16 cellular contexts compared by ENCODE assay signal in genomic region chr2:177433402-177433801, GRCh38. TPM values are rescaled to one million over a fixed set of nuclear protein-coding genes. Genes with fewer than 3 reads are reported as not detected.
DNase-seq lines count a peak whose midpoint lies in the region; ATAC-seq and TF ChIP-seq lines count a peak whose summit lies in the region.
"Had no signal": no experiment of that assay in that cellular context is flagged by ENCODE, and none has a peak within 500 bp of the region (broad histone marks: within the 10 kb centered on the region; RNA-seq: fewer than 3 reads in every experiment).

No MANE protein-coding gene starts in this region.

- H3K4me2 ChIP-seq in SK-N-SH (no peak overlapping the region), mesenchymal stem cell (ENCODE audit: low read length, poor library complexity, severe bottlenecking) (no peak overlapping the region)
- H3K4me2 ChIP-seq: BLaER1 had no signal

- H2BK120ac ChIP-seq in mesenchymal stem cell (ENCODE audit: low read depth, low read length), result no peak overlapping the region

- no peak overlapping the region for H4K91ac ChIP-seq in mesenchymal stem cell (ENCODE audit: low read length)

- no peak for DNase-seq in SK-N-SH
- peak; percentile 39 for DNase-seq in OCI-M1 (lab: John Stamatoyannopoulos, UW)
- DNase-seq in dermis blood vessel endothelial cell, result peak; percentile 37
- peak; percentile 12 for DNase-seq in mesenchymal stem cell
- no peak for DNase-seq in tibial artery
- no peak for DNase-seq in LoVo (ENCODE audit: low spot score)
- DNase-seq: activated CD4-positive, CD25-positive, alpha-beta regulatory T cell treated with anti-CD3 and anti-CD28 coated beads, Interleukin-2, amount 50 U/mL, for 72 hours; Calu3; foreskin keratinocyte; NCI-H1436 treated with DMSO at 0.1 percent for 48 hours; NCI-H510A; upper lobe of right lung had no signal

- CTCF ChIA-PET in SK-N-SH (lab: Yijun Ruan, JAX), result interaction anchor here (1.2 to 1.4 kb wide), 2 partner anchors 17 to 19 kb away, joined by 4 to 5 read pairs; no protein-coding TSS in a partner anchor

- H3K23ac ChIP-seq in mesenchymal stem cell (ENCODE audit: low read length in 2 of 2), result no peak overlapping the region

- H2AK5ac ChIP-seq in mesenchymal stem cell (ENCODE audit: low read length, severe bottlenecking), result no peak overlapping the region

- no peak overlapping the region for H4K8ac ChIP-seq in mesenchymal stem cell (ENCODE audit: low read length)

- no peak overlapping the region for H3K14ac ChIP-seq in mesenchymal stem cell (ENCODE audit: low read length in 2 of 2)

- intact Hi-C loops in tibial artery (cut with DNase I; ENCODE audit: low total_unique reads), result no loop called here

- H2AFZ ChIP-seq in SK-N-SH (ENCODE audit: low read depth) (no peak overlapping the region), mesenchymal stem cell (ENCODE audit: low read depth, low read length) (no peak overlapping the region)

- peaks cover 13% of the 10 kb centered on the region for H3K79me1 ChIP-seq in mesenchymal stem cell (replicated peaks; ENCODE audit: low read length, poor library complexity, severe bottlenecking)

- H3K36me3 ChIP-seq in SK-N-SH (replicated peaks in 1 of 2; ENCODE audit: control insufficient read depth in 1 of 2, insufficient read depth in 2 of 2, low read length in 1 of 2) (peaks cover 28 to 71% of the 10 kb centered on the region in 2 experiments), mesenchymal stem cell (ENCODE audit: control insufficient read depth in 1 of 2, insufficient read depth in 2 of 2, low read depth in 1 of 2, low read length in 2 of 2) (peaks cover 2 to 21% of the 10 kb centered on the region in 2 experiments), tibial artery (peaks cover 18 to 37% (median 37%) of the 10 kb centered on the region in 3 donors)

- H2BK5ac ChIP-seq in mesenchymal stem cell (ENCODE audit: low read depth, low read length, poor library complexity, severe bottlenecking), result no peak overlapping the region

- POLR2A ChIA-PET in SK-N-SH (lab: Yijun Ruan, JAX), result no interaction called here

- H3K27ac ChIP-seq in SK-N-SH (ENCODE audit: low read depth in 2 of 2, low read length in 1 of 2) (no peak overlapping the region), mesenchymal stem cell (ENCODE audit: low read length, poor library complexity, severe bottlenecking) (no peak overlapping the region), tibial artery (no peak overlapping the region)
- H3K27ac ChIP-seq: BLaER1, foreskin keratinocyte, upper lobe of right lung had no signal

- H3K9me2 ChIP-seq in SK-N-SH, result no peaks in the 10 kb centered on the region

- H3K27me3 ChIP-seq in SK-N-SH (ENCODE audit: insufficient read depth) (no peaks in the 10 kb centered on the region), mesenchymal stem cell (ENCODE audit: control insufficient read depth in 1 of 2, insufficient read depth in 1 of 2, low read length in 2 of 2) (no peaks in the 10 kb centered on the region), tibial artery (no peaks in the 10 kb centered on the region)
- H3K27me3 ChIP-seq: BLaER1, foreskin keratinocyte, upper lobe of right lung had no signal

- H2BK15ac ChIP-seq in mesenchymal stem cell (ENCODE audit: low read depth, poor library complexity, severe bottlenecking), result no peak overlapping the region

- peaks cover 6% of the 10 kb centered on the region for H3F3A ChIP-seq in SK-N-SH (replicated peaks; ENCODE audit: insufficient read depth)

- H3K4ac ChIP-seq in mesenchymal stem cell (ENCODE audit: low read depth in 1 of 2, low read length in 2 of 2), result no peak overlapping the region

- H3K18ac ChIP-seq in mesenchymal stem cell (ENCODE audit: low read depth in 1 of 2, low read length in 2 of 2), result no peak overlapping the region

- no peak for TF ChIP-seq EP300 in SK-N-SH (IDR thresholded peaks at IDR 0.05; ENCODE audit: borderline replicate concordance in 1 of 2, low read depth in 1 of 2, low read length in 1 of 2)

- WGBS in SK-N-SH (ENCODE audit: low lambda C conversion rate), result 100% methylated on average over 1 of the region's 1 CpG
- WGBS in mesenchymal stem cell, result 100% methylated on average over 1 of the region's 1 CpG

- H3K9ac ChIP-seq in SK-N-SH (no peak overlapping the region), mesenchymal stem cell (ENCODE audit: low read length) (no peak overlapping the region)
- H3K9ac ChIP-seq: BLaER1 had no signal

- ATAC-seq in SK-N-SH treated with all-trans-retinoic acid at 6 μM for 48 hours (no peak), HG02970 (IDR thresholded peaks at IDR 0.05; ENCODE audit: low FRiP score, unreplicated experiment) (no peak)
- ATAC-seq: activated naive CD4-positive, alpha-beta T cell treated with anti-CD3 and anti-CD28 coated beads, Interleukin-2, amount 50 U/mL, for 72 hours; foreskin keratinocyte; upper lobe of right lung had no signal

- H3K4me3 ChIP-seq in SK-N-SH (ENCODE audit: low read depth in 2 of 2, low read length in 1 of 2), result no peak overlapping the region
- peak overlapping the region in 1 of 2 experiments; percentile 2 for H3K4me3 ChIP-seq in mesenchymal stem cell (ENCODE audit: insufficient read depth in 1 of 2, low read depth in 1 of 2, low read length in 2 of 2)
- H3K4me3 ChIP-seq in tibial artery, result no peak overlapping the region
- H3K4me3 ChIP-seq: BLaER1, upper lobe of right lung had no signal

- peaks cover 21% of the 10 kb centered on the region; the same call in 1 of the 2 replicates for H3K9me3 ChIP-seq in SK-N-SH
- H3K9me3 ChIP-seq in mesenchymal stem cell (ENCODE audit: control insufficient read depth, low read length), result peaks cover 32% of the 10 kb centered on the region
- peaks cover 3 to 37% (median 14%) of the 10 kb centered on the region in 3 donors for H3K9me3 ChIP-seq in tibial artery
- H3K9me3 ChIP-seq: upper lobe of right lung had no signal

- TF ChIP-seq CTCF in SK-N-SH (IDR thresholded peaks at IDR 0.05) (0 out of 2 replicates have a peak, but pooled peaks have one; percentile 9), tibial artery (IDR thresholded peaks at IDR 0.05) (no peak)

- H2BK12ac ChIP-seq in mesenchymal stem cell (ENCODE audit: low read length in 2 of 2), result no peak overlapping the region

- TF ChIP-seq RAD21 in SK-N-SH (IDR thresholded peaks at IDR 0.05; ENCODE audit: low read length), result no peak

- 0 out of 4 replicates have a peak, but pooled peaks cover 0 to 5% of the 10 kb centered on the region in 2 experiments for H3K4me1 ChIP-seq in SK-N-SH (ENCODE audit: control insufficient read depth in 1 of 2, insufficient read depth in 2 of 2, low read depth in 1 of 2, low read length in 1 of 2)
- H3K4me1 ChIP-seq in mesenchymal stem cell (ENCODE audit: control insufficient read depth, insufficient read depth, low read depth, low read length), result peaks cover 11% of the 10 kb centered on the region
- H3K4me1 ChIP-seq in tibial artery, result no peaks in the 10 kb centered on the region
- H3K4me1 ChIP-seq: BLaER1, upper lobe of right lung had no signal

- H4K20me1 ChIP-seq in SK-N-SH (ENCODE audit: insufficient read depth), result no peaks in the 10 kb centered on the region
- H4K20me1 ChIP-seq: BLaER1 had no signal

- H3K79me2 ChIP-seq in SK-N-SH (ENCODE audit: insufficient read depth), result peaks cover 74% of the 10 kb centered on the region

TF ChIP-seq in SK-N-SH, 30 proteins besides CTCF, POLR2A, EP300 and RAD21:
- TF ChIP-seq RXRA (IDR thresholded peaks at IDR 0.05; ENCODE audit: borderline replicate concordance, low read depth), result no peak
- no peak for TF ChIP-seq EZH2phosphoT487 (IDR thresholded peaks at IDR 0.05; ENCODE audit: borderline replicate concordance, low read depth)
- no peak for TF ChIP-seq CHD2 (IDR thresholded peaks at IDR 0.05; ENCODE audit: low read length, partially characterized antibody)

TF ChIP-seq in SK-N-SH treated with all-trans-retinoic acid at 6 μM for 48 hours, 23 proteins besides CTCF, POLR2A, EP300 and RAD21 (continues in another document):
- no peak for TF ChIP-seq ZFP30 (CRISPR knock-in tag; IDR thresholded peaks at IDR 0.05)
- TF ChIP-seq, protein P1, sequence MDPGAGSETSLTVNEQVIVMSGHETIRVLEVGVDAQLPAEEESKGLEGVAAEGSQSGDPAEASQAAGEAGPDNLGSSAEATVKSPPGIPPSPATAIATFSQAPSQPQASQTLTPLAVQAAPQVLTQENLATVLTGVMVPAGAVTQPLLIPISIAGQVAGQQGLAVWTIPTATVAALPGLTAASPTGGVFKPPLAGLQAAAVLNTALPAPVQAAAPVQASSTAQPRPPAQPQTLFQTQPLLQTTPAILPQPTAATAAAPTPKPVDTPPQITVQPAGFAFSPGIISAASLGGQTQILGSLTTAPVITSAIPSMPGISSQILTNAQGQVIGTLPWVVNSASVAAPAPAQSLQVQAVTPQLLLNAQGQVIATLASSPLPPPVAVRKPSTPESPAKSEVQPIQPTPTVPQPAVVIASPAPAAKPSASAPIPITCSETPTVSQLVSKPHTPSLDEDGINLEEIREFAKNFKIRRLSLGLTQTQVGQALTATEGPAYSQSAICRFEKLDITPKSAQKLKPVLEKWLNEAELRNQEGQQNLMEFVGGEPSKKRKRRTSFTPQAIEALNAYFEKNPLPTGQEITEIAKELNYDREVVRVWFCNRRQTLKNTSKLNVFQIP (CRISPR knock-in tag; IDR thresholded peaks at IDR 0.05; ENCODE audit: borderline replicate concordance, low read depth), result no peak
- no peak for TF ChIP-seq GLIS3 (CRISPR knock-in tag; IDR thresholded peaks at IDR 0.05)
- no peak for TF ChIP-seq RARB (CRISPR knock-in tag; IDR thresholded peaks at IDR 0.05)
- TF ChIP-seq ARNTL (CRISPR knock-in tag; IDR thresholded peaks at IDR 0.05; ENCODE audit: borderline replicate concordance, low read depth), result no peak
- TF ChIP-seq CREB5 (CRISPR knock-in tag; IDR thresholded peaks at IDR 0.05; ENCODE audit: low read depth), result no peak
- TF ChIP-seq ISL1 (CRISPR knock-in tag; IDR thresholded peaks at IDR 0.05), result no peak
- no peak for TF ChIP-seq ZNF70 (CRISPR knock-in tag; IDR thresholded peaks at IDR 0.05)
- no peak for TF ChIP-seq ZNF565 (CRISPR knock-in tag; conservative IDR thresholded peaks at IDR 0.05; ENCODE audit: low read depth)
- TF ChIP-seq ESRRG (CRISPR knock-in tag; IDR thresholded peaks at IDR 0.05), result no peak
- TF ChIP-seq ZNF8 (CRISPR knock-in tag; IDR thresholded peaks at IDR 0.05), result no peak

RNA-seq across cellular contexts. Expression of gene AGPS, which starts 40.8 kb away (rescaled TPM):
- 9.8 and 10.9 TPM in 2 replicates for polyA plus RNA-seq in SK-N-SH (2012; rRNA removed)
- 12.7 and 13.7 TPM in 2 replicates for polyA plus RNA-seq in SK-N-SH (2012; cell fraction: cytosol; rRNA removed)
- 8.9 and 14.8 TPM in 2 replicates for polyA plus RNA-seq in SK-N-SH (2012; cell fraction: nucleus; rRNA removed)
- total RNA-seq in dermis blood vessel endothelial cell, result 96.8 and 108 TPM in 2 replicates
- 24.4 TPM for polyA plus RNA-seq in mesenchymal stem cell (2013, experiment 1 of 2)
- polyA plus RNA-seq in mesenchymal stem cell (2013, experiment 2 of 2), result 23.3 TPM

Comparison
In these comparisons a context has a peak if more than half of its experiments do, and no peak if none do; other contexts are left out.
1. DNase-seq: peak in OCI-M1 (single experiment), dermis blood vessel endothelial cell (single experiment) and mesenchymal stem cell (single experiment); none in SK-N-SH (single experiment), tibial artery (0 of 2) and LoVo (single experiment).